Comparison of ENCODE assay signal across 8 cellular contexts in the genomic region with DNA sequence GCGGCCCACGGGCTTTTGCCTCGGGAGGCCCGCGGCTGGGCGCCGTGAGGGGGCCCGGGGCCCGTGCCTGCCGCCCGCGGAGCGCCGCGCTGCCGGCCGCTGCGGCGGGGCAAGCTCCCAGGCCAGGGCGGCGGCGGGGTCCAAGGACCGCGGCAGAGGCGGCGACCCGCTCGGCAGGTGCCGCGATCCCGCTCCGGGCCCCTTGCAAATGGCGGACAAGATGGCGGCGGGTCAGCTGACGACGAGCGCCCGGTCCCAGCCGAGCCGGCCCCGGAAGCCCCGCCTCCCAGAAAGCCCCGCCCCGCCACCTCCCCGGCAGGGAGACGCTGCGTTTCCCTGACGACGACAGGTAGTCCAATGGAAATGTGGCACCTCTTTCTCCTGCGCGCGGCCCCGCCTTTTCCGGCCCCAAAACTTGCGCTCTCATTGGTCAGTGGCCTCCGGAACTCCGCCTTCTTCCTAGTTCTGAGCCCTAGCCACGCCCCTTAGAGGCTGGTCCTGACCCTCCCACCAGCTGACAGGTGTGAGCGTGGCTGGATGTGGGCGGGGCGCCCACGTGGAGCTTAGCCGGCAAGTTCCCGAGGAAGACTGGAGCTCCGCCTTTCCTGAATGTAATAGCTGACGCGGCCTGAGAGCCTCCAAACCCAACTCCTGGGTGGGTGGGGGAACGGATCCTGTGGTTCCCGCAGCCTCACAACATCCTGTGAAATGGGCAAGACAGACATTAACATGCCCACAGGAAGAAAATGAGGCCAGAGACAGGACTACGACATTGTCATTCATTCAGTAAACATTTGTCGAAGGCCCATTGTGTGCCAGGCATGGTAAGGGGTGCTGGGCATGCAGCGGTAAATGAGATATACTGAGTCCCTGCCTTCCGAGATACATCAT. TPM values are rescaled to one million over a fixed set of nuclear protein-coding genes. Genes with fewer than 3 reads are reported as not detected.
DNase-seq lines count a peak whose midpoint lies in the region; ATAC-seq and TF ChIP-seq lines count a peak whose summit lies in the region.

A gene (minus strand): TSS at position 228 of the 891 bp plus-strand sequence. CDS start 232 bp downstream, outside the sequence.

- peaks cover 18% of the 10 kb centered on the region for H3K36me3 Mint-ChIP-seq in activated T-helper 2 cell treated with anti-CD3 and anti-CD28 coated beads, Interferon-gamma antibody, Interleukin-2, Interleukin-4, amounts not matched to agents 10 μg/mL and 5 μg/mL and 100 μg/mL, durations not matched to agents 14 hours and 24 hours and 36 hours (ENCODE audit: low read depth)
- peaks cover 0 to 2% (median 0%) of the 10 kb centered on the region in 5 donors for H3K36me3 Mint-ChIP-seq in naive thymus-derived CD4-positive, alpha-beta T cell
- peaks cover 6 to 8% of the 10 kb centered on the region in 2 donors for H3K36me3 Mint-ChIP-seq in stimulated activated naive B cell treated with anti-CD40 and anti-IgM and Interleukin-4, amounts not matched to agents 10 μg/mL and 1 μg/mL and 100 μg/mL, for 72 hours

- ATAC-seq in RWPE2 (ENCODE audit: low read depth) = peak; percentile 83
- peak; percentile 95 for ATAC-seq in naive thymus-derived CD4-positive, alpha-beta T cell
- peak; percentile 91 to 93 for ATAC-seq in stimulated activated naive B cell treated with anti-CD40 and anti-IgM and Interleukin-4, amounts not matched to agents 10 μg/mL and 1 μg/mL and 100 μg/mL, for 72 hours (replicated peaks)

- CTCF ChIA-PET in naive thymus-derived CD4-positive, alpha-beta T cell (lab: Charles Lee) = interaction anchor here (0.5 to 1.1 kb wide), 7 partner anchors 21 to 228 kb away, joined by 3 to 6 read pairs (median 4); a partner anchor contains a TSS

- peak within 1 kb of the TSS; percentile 78 for H3K27ac ChIP-seq in RWPE2 (ENCODE audit: poor library complexity, severe bottlenecking)
- H3K27ac ChIP-seq in fibroblast of lung (ENCODE audit: insufficient read depth, low read length) = peak within 1 kb of the TSS; percentile 92
- peak within 1 kb of the TSS; percentile 95 for H3K27ac ChIP-seq in naive thymus-derived CD4-positive, alpha-beta T cell (ENCODE audit: low read depth, low read length)

- peaks cover 2% of the 10 kb centered on the region for H4K20me1 ChIP-seq in fibroblast of lung (ENCODE audit: control insufficient read depth, extremely low read depth, insufficient read depth, low read length)

- H3K36me3 ChIP-seq in RWPE2 (ENCODE audit: low read depth) (peaks cover 13% of the 10 kb centered on the region), fibroblast of lung (ENCODE audit: control insufficient read depth, insufficient read depth, low read length) (peaks cover 5% of the 10 kb centered on the region)
- no peaks in the 10 kb centered on the region for H3K36me3 ChIP-seq in naive thymus-derived CD4-positive, alpha-beta T cell (ENCODE audit: control insufficient read depth in 2 of 3, insufficient read depth in 3 of 3, low read length in 3 of 3)

- no peak for TF ChIP-seq CTCF in RWPE2 (IDR thresholded peaks at IDR 0.05; ENCODE audit: poor library complexity, severe bottlenecking)
- TF ChIP-seq CTCF in fibroblast of lung (conservative IDR thresholded peaks at IDR 0.05 in 1 of 2, IDR thresholded peaks at IDR 0.05 in 1 of 2; ENCODE audit: low read depth in 1 of 2, low read length in 2 of 2) = no peak

- DNase-seq in EH (ENCODE audit: low read depth) (peak; percentile 100), H4 (ENCODE audit: low spot score) (peak; percentile 98), LoVo (ENCODE audit: low spot score) (peak; percentile 100), RWPE2 (ENCODE audit: low spot score) (peak; percentile 99), fibroblast of lung (ENCODE audit: low read depth in 2 of 2) (peak; percentile 99 to 100)
- DNase-seq in activated T-helper 2 cell treated with anti-CD3 and anti-CD28 coated beads, Interferon-gamma antibody, Interleukin-2, Interleukin-4, amounts not matched to agents 10 μg/mL and 5 μg/mL and 100 μg/mL, durations not matched to agents 14 hours and 24 hours and 36 hours (ENCODE audit: low spot score) = peak; percentile 100
- peak; percentile 98 to 100 (median 100) for DNase-seq in naive thymus-derived CD4-positive, alpha-beta T cell
- DNase-seq in stimulated activated naive B cell treated with anti-CD40 and anti-IgM and Interleukin-4, amounts not matched to agents 10 μg/mL and 1 μg/mL and 100 μg/mL, for 72 hours = peak; percentile 100

- no peaks in the 10 kb centered on the region for H3K9me3 Mint-ChIP-seq in activated T-helper 2 cell treated with anti-CD3 and anti-CD28 coated beads, Interferon-gamma antibody, Interleukin-2, Interleukin-4, amounts not matched to agents 10 μg/mL and 5 μg/mL and 100 μg/mL, durations not matched to agents 14 hours and 24 hours and 36 hours
- H3K9me3 Mint-ChIP-seq in naive thymus-derived CD4-positive, alpha-beta T cell = no peaks in the 10 kb centered on the region
- H3K9me3 Mint-ChIP-seq in stimulated activated naive B cell treated with anti-CD40 and anti-IgM and Interleukin-4, amounts not matched to agents 10 μg/mL and 1 μg/mL and 100 μg/mL, for 72 hours = no peaks in the 10 kb centered on the region

- H3K27me3 ChIP-seq in RWPE2 (ENCODE audit: insufficient read depth, poor library complexity, severe bottlenecking) = no peaks in the 10 kb centered on the region
- H3K27me3 ChIP-seq in fibroblast of lung (ENCODE audit: control insufficient read depth, insufficient read depth, low read length) = no peaks in the 10 kb centered on the region
- no peaks in the 10 kb centered on the region for H3K27me3 ChIP-seq in naive thymus-derived CD4-positive, alpha-beta T cell (ENCODE audit: control insufficient read depth in 2 of 2, insufficient read depth in 2 of 2, low read length in 2 of 2)

- intact Hi-C loops in activated T-helper 2 cell treated with anti-CD3 and anti-CD28 coated beads, Interferon-gamma antibody, Interleukin-2, Interleukin-4, amounts not matched to agents 10 μg/mL and 5 μg/mL and 100 μg/mL, durations not matched to agents 14 hours and 24 hours and 36 hours (cut with micrococcal nuclease) = loop anchor here (1.0 to 10.0 kb wide), 4 partner anchors 14 to 137 kb away; a partner anchor contains a TSS
- intact Hi-C loops in naive thymus-derived CD4-positive, alpha-beta T cell (cut with micrococcal nuclease) = loop anchor here (1.0 to 10.0 kb wide), 19 partner anchors 12 to 499 kb away; a partner anchor contains a TSS

- peak within 1 kb of the TSS; percentile 100 for H3K4me2 ChIP-seq in fibroblast of lung (ENCODE audit: extremely low read depth, insufficient read depth, low read length)

- H2AFZ ChIP-seq in fibroblast of lung (ENCODE audit: low read length) = peak within 1 kb of the TSS; percentile 91

- H3K9ac ChIP-seq in fibroblast of lung (ENCODE audit: insufficient read depth, low read length) = peak within 1 kb of the TSS; percentile 96

- H3K4me3 Mint-ChIP-seq in activated T-helper 2 cell treated with anti-CD3 and anti-CD28 coated beads, Interferon-gamma antibody, Interleukin-2, Interleukin-4, amounts not matched to agents 10 μg/mL and 5 μg/mL and 100 μg/mL, durations not matched to agents 14 hours and 24 hours and 36 hours (ENCODE audit: low read depth) = peak within 1 kb of the TSS; percentile 85
- H3K4me3 Mint-ChIP-seq in naive thymus-derived CD4-positive, alpha-beta T cell = peak within 1 kb of the TSS; percentile 76 to 93 (median 84)
- H3K4me3 Mint-ChIP-seq in stimulated activated naive B cell treated with anti-CD40 and anti-IgM and Interleukin-4, amounts not matched to agents 10 μg/mL and 1 μg/mL and 100 μg/mL, for 72 hours = peak within 1 kb of the TSS; percentile 86 to 87

- H3K4me3 ChIP-seq in RWPE2 (ENCODE audit: severe bottlenecking) (peak within 1 kb of the TSS; percentile 91), fibroblast of lung (replicated peaks in 1 of 4; ENCODE audit: control extremely low read depth in 1 of 4, insufficient read depth in 1 of 4, low read depth in 3 of 4, low read length in 4 of 4) (peak within 1 kb of the TSS; percentile 82 to 99 (median 96))
- H3K4me3 ChIP-seq in naive thymus-derived CD4-positive, alpha-beta T cell (ENCODE audit: low read length) = peak within 1 kb of the TSS; percentile 76

- peak within 1 kb of the TSS; percentile 86 for H3K27ac Mint-ChIP-seq in activated T-helper 2 cell treated with anti-CD3 and anti-CD28 coated beads, Interferon-gamma antibody, Interleukin-2, Interleukin-4, amounts not matched to agents 10 μg/mL and 5 μg/mL and 100 μg/mL, durations not matched to agents 14 hours and 24 hours and 36 hours
- peak within 1 kb of the TSS; percentile 74 to 95 (median 89) for H3K27ac Mint-ChIP-seq in naive thymus-derived CD4-positive, alpha-beta T cell
- H3K27ac Mint-ChIP-seq in stimulated activated naive B cell treated with anti-CD40 and anti-IgM and Interleukin-4, amounts not matched to agents 10 μg/mL and 1 μg/mL and 100 μg/mL, for 72 hours = peak within 1 kb of the TSS; percentile 85

- H3K27me3 Mint-ChIP-seq in activated T-helper 2 cell treated with anti-CD3 and anti-CD28 coated beads, Interferon-gamma antibody, Interleukin-2, Interleukin-4, amounts not matched to agents 10 μg/mL and 5 μg/mL and 100 μg/mL, durations not matched to agents 14 hours and 24 hours and 36 hours (ENCODE audit: low read depth) = no peaks in the 10 kb centered on the region
- peaks cover 0 to 2% (median 0%) of the 10 kb centered on the region in 5 donors for H3K27me3 Mint-ChIP-seq in naive thymus-derived CD4-positive, alpha-beta T cell
- no peaks in the 10 kb centered on the region for H3K27me3 Mint-ChIP-seq in stimulated activated naive B cell treated with anti-CD40 and anti-IgM and Interleukin-4, amounts not matched to agents 10 μg/mL and 1 μg/mL and 100 μg/mL, for 72 hours

- POLR2A ChIA-PET in naive thymus-derived CD4-positive, alpha-beta T cell (lab: Charles Lee) = interaction anchor here (0.5 to 2.5 kb wide), 13 partner anchors 11 to 883 kb away, joined by 3 to 7 read pairs (median 3); a partner anchor contains a TSS

- peaks cover 28% of the 10 kb centered on the region for H3K4me1 Mint-ChIP-seq in activated T-helper 2 cell treated with anti-CD3 and anti-CD28 coated beads, Interferon-gamma antibody, Interleukin-2, Interleukin-4, amounts not matched to agents 10 μg/mL and 5 μg/mL and 100 μg/mL, durations not matched to agents 14 hours and 24 hours and 36 hours (ENCODE audit: low read depth)
- peaks cover 16 to 48% (median 41%) of the 10 kb centered on the region in 7 donors for H3K4me1 Mint-ChIP-seq in naive thymus-derived CD4-positive, alpha-beta T cell
- peaks cover 23 to 53% of the 10 kb centered on the region in 2 donors for H3K4me1 Mint-ChIP-seq in stimulated activated naive B cell treated with anti-CD40 and anti-IgM and Interleukin-4, amounts not matched to agents 10 μg/mL and 1 μg/mL and 100 μg/mL, for 72 hours

- H3K79me2 ChIP-seq in fibroblast of lung (ENCODE audit: control insufficient read depth, insufficient read depth, low read length) = peaks cover 45% of the 10 kb centered on the region

- H3K9me3 ChIP-seq in RWPE2 (ENCODE audit: severe bottlenecking) (no peaks in the 10 kb centered on the region), fibroblast of lung (ENCODE audit: control insufficient read depth, insufficient read depth, low read depth, low read length) (no peaks in the 10 kb centered on the region)
- H3K9me3 ChIP-seq in naive thymus-derived CD4-positive, alpha-beta T cell (ENCODE audit: control insufficient read depth in 2 of 3, low read length in 3 of 3) = no peaks in the 10 kb centered on the region

- H3K4me1 ChIP-seq in RWPE2 (ENCODE audit: insufficient read depth, poor library complexity, severe bottlenecking) (peaks cover 19% of the 10 kb centered on the region), fibroblast of lung (ENCODE audit: control insufficient read depth, extremely low read depth, insufficient read depth, low read length) (peaks cover 15% of the 10 kb centered on the region)
- peaks cover 19 to 29% of the 10 kb centered on the region in 2 donors for H3K4me1 ChIP-seq in naive thymus-derived CD4-positive, alpha-beta T cell (ENCODE audit: control insufficient read depth in 2 of 2, insufficient read depth in 2 of 2, low read length in 2 of 2)

RNA-seq across cellular contexts. Expression of the gene that starts here (rescaled TPM):
- total RNA-seq in H4 (2014; rRNA removed; shearing (Covaris generic)) = 51.0 and 60.4 TPM in 2 replicates
- 101 and 103 TPM in 2 replicates for total RNA-seq in activated T-helper 2 cell treated with anti-CD3 and anti-CD28 coated beads, Interferon-gamma antibody, Interleukin-2, Interleukin-4, amounts not matched to agents 10 μg/mL and 5 μg/mL and 100 μg/mL, durations not matched to agents 14 hours and 24 hours and 36 hours
- 88.9 and 99.9 TPM in 2 replicates for total RNA-seq in fibroblast of lung
- 68.0 and 103 TPM in 2 replicates for polyA plus RNA-seq in fibroblast of lung
- 109 and 151 TPM in 2 replicates for polyA plus RNA-seq in fibroblast of lung (2012)
- polyA minus RNA-seq in fibroblast of lung (ENCODE audit: low replicate concordance) = 716 and 807 TPM in 2 replicates
- 100 to 1,000 TPM in 1 of 5 experiments, 10 to 100 TPM in 4; 63.7 to 106 (median 80.3) TPM for total RNA-seq in naive thymus-derived CD4-positive, alpha-beta T cell
- polyA plus RNA-seq in naive thymus-derived CD4-positive, alpha-beta T cell = 10 to 100 TPM; 12.3 to 41.7 TPM

Comparison
In these comparisons a context has a peak if more than half of its experiments do, and no peak if none do; other contexts are left out.
1. Peak in every context shown above with its lines: DNase-seq, ATAC-seq, H3K4me3 ChIP-seq and H3K27ac ChIP-seq.